20 cellular contexts compared by ENCODE assay signal in genomic region chr5:80867233-80867632, GRCh38.
DNase-seq lines count a peak whose midpoint lies in the region; ATAC-seq and TF ChIP-seq lines count a peak whose summit lies in the region.
"Had no signal": no experiment of that assay in that cellular context is flagged by ENCODE, and none has a peak within 500 bp of the region (broad histone marks: within the 10 kb centered on the region; RNA-seq: fewer than 3 reads in every experiment).

No MANE protein-coding gene starts in this region.

- no peak for TF ChIP-seq CTCF in fibroblast of villous mesenchyme (IDR thresholded peaks at IDR 0.05; ENCODE audit: insufficient read depth, low read depth, low read length)

- H3K9me3 Mint-ChIP-seq in stimulated activated naive CD8-positive, alpha-beta T cell treated with anti-CD3 and anti-CD28 coated beads, Interleukin-15, Interleukin-2, amounts not matched to agents 100 ng/mL and 50 ng/mL, for 24 hours, result no peaks in the 10 kb centered on the region
- H3K9me3 Mint-ChIP-seq in T-helper 1 cell treated with Interleukin-12 subunit alpha and Interleukin-12 subunit beta and Interleukin-4 antibody, amounts not matched to agents 30 μg/mL and 1 μg/mL, for 36 hours, result peaks cover 5% of the 10 kb centered on the region
- no peaks in the 10 kb centered on the region for H3K9me3 Mint-ChIP-seq in naive thymus-derived CD8-positive, alpha-beta T cell
- H3K9me3 Mint-ChIP-seq: H9 had no signal

- H3K4me3 Mint-ChIP-seq in stimulated activated naive CD8-positive, alpha-beta T cell treated with anti-CD3 and anti-CD28 coated beads, Interleukin-15, Interleukin-2, amounts not matched to agents 100 ng/mL and 50 ng/mL, for 24 hours, result no peak overlapping the region
- no peak overlapping the region for H3K4me3 Mint-ChIP-seq in T-helper 1 cell treated with Interleukin-12 subunit alpha and Interleukin-12 subunit beta and Interleukin-4 antibody, amounts not matched to agents 30 μg/mL and 1 μg/mL, for 36 hours
- no peak overlapping the region for H3K4me3 Mint-ChIP-seq in naive thymus-derived CD8-positive, alpha-beta T cell
- H3K4me3 Mint-ChIP-seq: B cell, H9 had no signal

- no peak for ATAC-seq in stimulated activated naive CD8-positive, alpha-beta T cell treated with anti-CD3 and anti-CD28 coated beads, Interleukin-15, Interleukin-2, amounts not matched to agents 100 U/mL and 50 U/mL, for 24 hours
- ATAC-seq in naive thymus-derived CD8-positive, alpha-beta T cell, result no peak
- no peak for ATAC-seq in GM21526 (IDR thresholded peaks at IDR 0.05; ENCODE audit: low FRiP score, unreplicated experiment)
- ATAC-seq: right cardiac atrium had no signal

- peaks cover 71% of the 10 kb centered on the region for H3K36me3 Mint-ChIP-seq in stimulated activated naive CD8-positive, alpha-beta T cell treated with anti-CD3 and anti-CD28 coated beads, Interleukin-15, Interleukin-2, amounts not matched to agents 100 ng/mL and 50 ng/mL, for 24 hours (ENCODE audit: low read depth)
- peaks cover 38% of the 10 kb centered on the region for H3K36me3 Mint-ChIP-seq in T-helper 1 cell treated with Interleukin-12 subunit alpha and Interleukin-12 subunit beta and Interleukin-4 antibody, amounts not matched to agents 30 μg/mL and 1 μg/mL, for 36 hours (ENCODE audit: low read depth)
- peaks cover 11 to 59% (median 45%) of the 10 kb centered on the region in 3 donors for H3K36me3 Mint-ChIP-seq in naive thymus-derived CD8-positive, alpha-beta T cell

- POLR2A ChIA-PET in naive thymus-derived CD8-positive, alpha-beta T cell (lab: Charles Lee), result no interaction called here

- peak overlapping the region; percentile 12 for H3K27ac Mint-ChIP-seq in stimulated activated naive CD8-positive, alpha-beta T cell treated with anti-CD3 and anti-CD28 coated beads, Interleukin-15, Interleukin-2, amounts not matched to agents 100 ng/mL and 50 ng/mL, for 24 hours
- H3K27ac Mint-ChIP-seq in T-helper 1 cell treated with Interleukin-12 subunit alpha and Interleukin-12 subunit beta and Interleukin-4 antibody, amounts not matched to agents 30 μg/mL and 1 μg/mL, for 36 hours, result peak overlapping the region; percentile 50
- H3K27ac Mint-ChIP-seq in naive thymus-derived CD8-positive, alpha-beta T cell, result no peak overlapping the region
- H3K27ac Mint-ChIP-seq: B cell, H9 had no signal

- peaks cover 57% of the 10 kb centered on the region for H3K4me1 Mint-ChIP-seq in stimulated activated naive CD8-positive, alpha-beta T cell treated with anti-CD3 and anti-CD28 coated beads, Interleukin-15, Interleukin-2, amounts not matched to agents 100 ng/mL and 50 ng/mL, for 24 hours (ENCODE audit: low read depth)
- peaks cover 30% of the 10 kb centered on the region for H3K4me1 Mint-ChIP-seq in T-helper 1 cell treated with Interleukin-12 subunit alpha and Interleukin-12 subunit beta and Interleukin-4 antibody, amounts not matched to agents 30 μg/mL and 1 μg/mL, for 36 hours (ENCODE audit: low read depth)
- peaks cover 0 to 3% (median 1%) of the 10 kb centered on the region in 4 donors for H3K4me1 Mint-ChIP-seq in naive thymus-derived CD8-positive, alpha-beta T cell
- H3K4me1 Mint-ChIP-seq: B cell, H9 had no signal

- no peak for DNase-seq in stimulated activated naive CD8-positive, alpha-beta T cell treated with anti-CD3 and anti-CD28 coated beads, Interleukin-15, Interleukin-2, amounts not matched to agents 100 U/mL and 50 U/mL, for 24 hours
- DNase-seq in fibroblast of villous mesenchyme (ENCODE audit: low read depth) (peak; percentile 29), dermis blood vessel endothelial cell (no peak)
- DNase-seq in naive thymus-derived CD8-positive, alpha-beta T cell, result no peak
- DNase-seq: activated CD4-positive, alpha-beta T cell treated with anti-CD3 and anti-CD28 coated beads for 1 hour; activated T-cell treated with anti-CD3 and anti-CD28 coated beads, Interleukin-2, amount 50 U/mL, for 48 hours; DMS 273 treated with DMSO at 0.1 percent for 48 hours; H9; islet precursor cell; mesendoderm; NCI-H1436; NCI-H2227 treated with DMSO at 0.1 percent for 48 hours; right cardiac atrium; SHP77 treated with DMSO at 0.1 percent for 48 hours; T-helper 9 cell had no signal

- no peaks in the 10 kb centered on the region for H3K27me3 Mint-ChIP-seq in stimulated activated naive CD8-positive, alpha-beta T cell treated with anti-CD3 and anti-CD28 coated beads, Interleukin-15, Interleukin-2, amounts not matched to agents 100 ng/mL and 50 ng/mL, for 24 hours
- H3K27me3 Mint-ChIP-seq in T-helper 1 cell treated with Interleukin-12 subunit alpha and Interleukin-12 subunit beta and Interleukin-4 antibody, amounts not matched to agents 30 μg/mL and 1 μg/mL, for 36 hours (ENCODE audit: low read depth), result no peaks in the 10 kb centered on the region
- no peaks in the 10 kb centered on the region for H3K27me3 Mint-ChIP-seq in naive thymus-derived CD8-positive, alpha-beta T cell
- H3K27me3 Mint-ChIP-seq: B cell had no signal

- H3K4me3 ChIP-seq in fibroblast of villous mesenchyme (ENCODE audit: low read depth, low read length), result no peak overlapping the region
- H3K4me3 ChIP-seq: ascending aorta had no signal

Comparison
In these comparisons a context has a peak if more than half of its experiments do, and no peak if none do; other contexts are left out.
1. H3K27ac Mint-ChIP-seq: peak in stimulated activated naive CD8-positive, alpha-beta T cell treated with anti-CD3 and anti-CD28 coated beads, Interleukin-15, Interleukin-2, amounts not matched to agents 100 ng/mL and 50 ng/mL, for 24 hours (single experiment) and T-helper 1 cell treated with Interleukin-12 subunit alpha and Interleukin-12 subunit beta and Interleukin-4 antibody, amounts not matched to agents 30 μg/mL and 1 μg/mL, for 36 hours (single experiment); none in naive thymus-derived CD8-positive, alpha-beta T cell (0 of 10).